Comparison of ENCODE assay signal across 8 cellular contexts in the genomic region with DNA sequence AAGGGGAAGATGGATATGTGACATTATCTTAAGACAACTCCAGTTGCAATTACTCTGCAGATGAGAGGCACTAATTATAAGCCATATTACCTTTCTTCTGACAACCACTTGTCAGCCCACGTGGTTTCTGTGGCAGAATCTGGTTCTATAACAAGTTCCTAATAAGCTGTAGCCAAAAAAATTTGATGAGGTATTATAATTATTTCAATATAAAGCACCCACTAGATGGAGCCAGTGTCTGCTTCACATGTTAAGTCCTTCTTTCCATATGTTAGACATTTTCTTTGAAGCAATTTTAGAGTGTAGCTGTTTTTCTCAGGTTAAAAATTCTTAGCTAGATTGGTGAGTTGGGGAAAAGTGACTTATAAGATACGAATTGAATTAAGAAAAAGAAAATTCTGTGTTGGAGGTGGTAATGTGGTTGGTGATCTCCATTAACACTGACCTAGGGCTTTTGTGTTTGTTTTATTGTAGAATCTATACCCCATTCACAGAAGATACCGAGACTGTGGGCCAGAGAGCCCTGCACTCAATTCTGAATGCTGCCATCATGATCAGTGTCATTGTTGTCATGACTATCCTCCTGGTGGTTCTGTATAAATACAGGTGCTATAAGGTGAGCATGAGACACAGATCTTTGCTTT. TPM values are rescaled to one million over a fixed set of nuclear protein-coding genes. Genes with fewer than 3 reads are reported as not detected.
DNase-seq lines count a peak whose midpoint lies in the region; ATAC-seq, FAIRE-seq and TF ChIP-seq lines count a peak whose summit lies in the region.

No MANE protein-coding gene starts in this region.

- no peaks in the 10 kb centered on the region for H3K27me3 Mint-ChIP-seq in activated naive CD8-positive, alpha-beta T cell treated with anti-CD3 and anti-CD28 coated beads, Interleukin-2, amount 50 U/mL, for 24 hours

- POLR2A ChIA-PET in PC-3 (lab: Charles Lee; ENCODE audit: unreplicated experiment): interaction anchor here (0.6 kb wide), 1 partner anchor 123 kb away, joined by 3 read pairs; no protein-coding TSS in a partner anchor

- peak; percentile 84 for ATAC-seq in PC-3
- peak; percentile 53 for ATAC-seq in esophagus mucosa
- ATAC-seq in GM18519 (IDR thresholded peaks at IDR 0.05; ENCODE audit: low FRiP score, unreplicated experiment): no peak
- no peak for ATAC-seq in HG02938 (IDR thresholded peaks at IDR 0.05; ENCODE audit: unreplicated experiment)
- no peak for ATAC-seq in activated naive CD8-positive, alpha-beta T cell treated with anti-CD3 and anti-CD28 coated beads, Interleukin-2, amount 50 U/mL, for 24 hours

- no peak overlapping the region for H3K4me2 ChIP-seq in PC-3 (ENCODE audit: low read length)

- no peak overlapping the region for H2AFZ ChIP-seq in PC-3 (ENCODE audit: low read length)

- H3K9me3 ChIP-seq in PC-3 (ENCODE audit: low read length): no peaks in the 10 kb centered on the region

- no peak overlapping the region for H3K4me3 ChIP-seq in PC-3 (ENCODE audit: low read length)

- no peak overlapping the region for H3K27ac Mint-ChIP-seq in activated naive CD8-positive, alpha-beta T cell treated with anti-CD3 and anti-CD28 coated beads, Interleukin-2, amount 50 U/mL, for 24 hours

- H3K9me3 Mint-ChIP-seq in activated naive CD8-positive, alpha-beta T cell treated with anti-CD3 and anti-CD28 coated beads, Interleukin-2, amount 50 U/mL, for 24 hours: no peaks in the 10 kb centered on the region

- peak; percentile 48 for DNase-seq in CD1c-positive myeloid dendritic cell (ENCODE audit: extremely low spot score)
- no peak for DNase-seq in GM18507 (ENCODE audit: extremely low spot score, insufficient read length, low read depth)
- DNase-seq in PC-3: peak; percentile 82
- DNase-seq in pulmonary artery endothelial cell (ENCODE audit: low read depth, low spot score): peak; percentile 20
- no peak for DNase-seq in activated naive CD8-positive, alpha-beta T cell treated with anti-CD3 and anti-CD28 coated beads, Interleukin-2, amount 50 U/mL, for 24 hours

- peaks cover 46% of the 10 kb centered on the region for H3K36me3 ChIP-seq in PC-3 (ENCODE audit: low read depth, low read length)

- H3F3A ChIP-seq in PC-3 (ENCODE audit: low read length, unreplicated experiment): no peaks in the 10 kb centered on the region

- H3K9me2 ChIP-seq in PC-3 (replicated peaks; ENCODE audit: low read length): no peaks in the 10 kb centered on the region

- peak; percentile 67 for FAIRE-seq in GM18507 (lab: Jason Lieb, UNC)

- peaks cover 39% of the 10 kb centered on the region for H3K36me3 Mint-ChIP-seq in activated naive CD8-positive, alpha-beta T cell treated with anti-CD3 and anti-CD28 coated beads, Interleukin-2, amount 50 U/mL, for 24 hours (ENCODE audit: low read depth)

- H3K9ac ChIP-seq in PC-3 (ENCODE audit: low read length): no peak overlapping the region

- H3K27me3 ChIP-seq in PC-3 (ENCODE audit: low read length): no peaks in the 10 kb centered on the region

- CTCF ChIA-PET in PC-3 (lab: Charles Lee): interaction anchor here (0.6 to 2.0 kb wide), 22 partner anchors 10 to 397 kb away, joined by 3 to 32 read pairs (median 5); partner anchors contain the start of gene NUMB

- no peaks in the 10 kb centered on the region for H3K4me1 Mint-ChIP-seq in activated naive CD8-positive, alpha-beta T cell treated with anti-CD3 and anti-CD28 coated beads, Interleukin-2, amount 50 U/mL, for 24 hours

- no TSS peak for BruUV-seq in PC-3 (replicated peaks; lab: Mats Ljungman, UMichigan)

- no peaks in the 10 kb centered on the region for H3K79me2 ChIP-seq in PC-3 (ENCODE audit: low read length)

- TF ChIP-seq CTCF in PC-3 (conservative IDR thresholded peaks at IDR 0.05; ENCODE audit: low read depth, low read length): peak; percentile 91

- H3K4me1 ChIP-seq in PC-3 (ENCODE audit: insufficient read depth, low read length): no peaks in the 10 kb centered on the region

- no peak overlapping the region for H3K4me3 Mint-ChIP-seq in activated naive CD8-positive, alpha-beta T cell treated with anti-CD3 and anti-CD28 coated beads, Interleukin-2, amount 50 U/mL, for 24 hours

- peaks cover 7% of the 10 kb centered on the region; the same call in 1 of the 2 replicates for H4K20me1 ChIP-seq in PC-3 (ENCODE audit: low read length)

- intact Hi-C loops in PC-3 (cut with micrococcal nuclease): loop anchor here (1.0 to 5.0 kb wide), 4 partner anchors 39 to 299 kb away; no protein-coding TSS in a partner anchor

- no peak overlapping the region for H3K27ac ChIP-seq in PC-3 (ENCODE audit: low read length)

RNA-seq across cellular contexts. Expression of gene PSEN1, which starts 36.9 kb away (rescaled TPM):
- total RNA-seq in PC-3 (2014; rRNA removed) (41.4 and 43.0 TPM in 2 replicates), esophagus mucosa (48.3 TPM), pulmonary artery endothelial cell (41.3 and 48.6 TPM in 2 replicates)

Comparison
In these comparisons a context has a peak if more than half of its experiments do, and no peak if none do; other contexts are left out.
1. DNase-seq: peak in CD1c-positive myeloid dendritic cell (single experiment), PC-3 (single experiment) and pulmonary artery endothelial cell (single experiment); none in GM18507 (single experiment) and activated naive CD8-positive, alpha-beta T cell treated with anti-CD3 and anti-CD28 coated beads, Interleukin-2, amount 50 U/mL, for 24 hours (single experiment).
2. ATAC-seq: peak in PC-3 (single experiment) and esophagus mucosa (single experiment); none in GM18519 (single experiment), HG02938 (single experiment) and activated naive CD8-positive, alpha-beta T cell treated with anti-CD3 and anti-CD28 coated beads, Interleukin-2, amount 50 U/mL, for 24 hours (single experiment).